In genomic region chr17:67379251-67379630, GRCh38 we compare ENCODE assay signal across 8 cellular contexts. TPM values are rescaled to one million over a fixed set of nuclear protein-coding genes. Genes with fewer than 3 reads are reported as not detected.
DNase-seq lines count a peak whose midpoint lies in the region; ATAC-seq and TF ChIP-seq lines count a peak whose summit lies in the region.

No MANE protein-coding gene starts in this region.

- H2AFZ ChIP-seq in neural progenitor cell (replicated peaks) = peak overlapping the region; percentile 83

- H3K27me3 Mint-ChIP-seq in endodermal cell (ENCODE audit: insufficient read depth) = no peaks in the 10 kb centered on the region
- peaks cover 3% of the 10 kb centered on the region for H3K27me3 Mint-ChIP-seq in neural progenitor cell (ENCODE audit: insufficient read depth, low read depth)

- WGBS in endodermal cell (ENCODE audit: insufficient coverage in 1 of 2, insufficient read length in 1 of 2), 2 experiments = 84 to 89% methylated on average over 7 to 8 of the region's 8 CpGs

- H3K4me1 Mint-ChIP-seq in endodermal cell (peaks cover 24% of the 10 kb centered on the region), neural progenitor cell (peaks cover 25% of the 10 kb centered on the region)

- DNase-seq in NT2/D1 (ENCODE audit: low read depth, low spot score) (no peak), endodermal cell (peak; percentile 62), neural progenitor cell (ENCODE audit: low spot score) (no peak), NCI-H748 (lab: John Stamatoyannopoulos, UW; ENCODE audit: unreplicated experiment) (no peak), GM10248 (ENCODE audit: extremely low spot score) (no peak)

- peaks cover 0 to 12% (median 5%) of the 10 kb centered on the region in 11 experiments; a peak in 11 of 22 replicates for H3K9me3 ChIP-seq in BLaER1 treated with 17β-estradiol and CSF1 and Interleukin-3, amounts not matched to agents 10 nM and 100 nM (replicated peaks in 1 of 11)
- H3K9me3 ChIP-seq in NT2/D1 (ENCODE audit: insufficient read depth, low read length) (peaks cover 19% of the 10 kb centered on the region; the same call in 1 of the 2 replicates), endodermal cell (ENCODE audit: control insufficient read depth, low read length) (peaks cover 8% of the 10 kb centered on the region), neural progenitor cell (ENCODE audit: low read depth) (no peaks in the 10 kb centered on the region)

- H3K36me3 ChIP-seq in BLaER1 treated with 17β-estradiol and CSF1 and Interleukin-3, amounts not matched to agents 10 nM and 100 nM = peaks cover 0 to 14% (median 0%) of the 10 kb centered on the region in 11 experiments; a peak in 4 of 22 replicates
- H3K36me3 ChIP-seq in NT2/D1 (ENCODE audit: insufficient read depth, insufficient read length, low read length) (peaks cover 5% of the 10 kb centered on the region), endodermal cell (ENCODE audit: control insufficient read depth, insufficient read depth, low read length) (peaks cover 8% of the 10 kb centered on the region), neural progenitor cell (no peaks in the 10 kb centered on the region)

- H3K4me3 ChIP-seq in BLaER1 treated with 17β-estradiol and CSF1 and Interleukin-3, amounts not matched to agents 10 nM and 100 nM = peak overlapping the region; percentile 78 to 96 (median 86)
- H3K4me3 ChIP-seq in NT2/D1 (ENCODE audit: insufficient read length, low read depth) = peak overlapping the region; percentile 31
- H3K4me3 ChIP-seq in endodermal cell (ENCODE audit: low read length) = peak overlapping the region; percentile 85
- peak overlapping the region; percentile 77 for H3K4me3 ChIP-seq in neural progenitor cell

- CTCF ChIA-PET in GM10248 (lab: Yijun Ruan, JAX) = interaction anchor here (0.7 to 9.6 kb wide), 48 partner anchors 9 to 391 kb away, joined by 3 to 108 read pairs (median 7); partner anchors contain the start of gene PSMD12

- H3K9ac ChIP-seq in BLaER1 treated with 17β-estradiol and CSF1 and Interleukin-3, amounts not matched to agents 10 nM and 100 nM = peak overlapping the region; percentile 84 to 92 (median 89); a peak in 21 of 22 replicates
- peak overlapping the region; percentile 57 for H3K9ac ChIP-seq in NT2/D1 (ENCODE audit: insufficient read length, low read depth)
- peak overlapping the region; percentile 66 for H3K9ac ChIP-seq in endodermal cell (ENCODE audit: extremely low read depth, low read length, poor library complexity, severe bottlenecking)
- H3K9ac ChIP-seq in neural progenitor cell = no peak overlapping the region

- POLR2A ChIA-PET in GM10248 (lab: Yijun Ruan, JAX) = no interaction called here

- H3K9me3 Mint-ChIP-seq in endodermal cell (peaks cover 11% of the 10 kb centered on the region), neural progenitor cell (no peaks in the 10 kb centered on the region)

- peaks cover 37 to 72% (median 53%) of the 10 kb centered on the region in 10 experiments for H3K4me1 ChIP-seq in BLaER1 treated with 17β-estradiol and CSF1 and Interleukin-3, amounts not matched to agents 10 nM and 100 nM
- no peaks in the 10 kb centered on the region for H3K4me1 ChIP-seq in NT2/D1 (ENCODE audit: insufficient read depth, insufficient read length)
- no peaks in the 10 kb centered on the region for H3K4me1 ChIP-seq in endodermal cell (ENCODE audit: control insufficient read depth, insufficient read depth, low read length)
- peaks cover 6% of the 10 kb centered on the region for H3K4me1 ChIP-seq in neural progenitor cell

- peaks cover 0 to 13% (median 0%) of the 10 kb centered on the region in 11 experiments; a peak in 2 of 22 replicates for H4K20me1 ChIP-seq in BLaER1 treated with 17β-estradiol and CSF1 and Interleukin-3, amounts not matched to agents 10 nM and 100 nM
- H4K20me1 ChIP-seq in neural progenitor cell (ENCODE audit: low read depth) = no peaks in the 10 kb centered on the region

- no peak for ATAC-seq in GM18873 (IDR thresholded peaks at IDR 0.05; ENCODE audit: low FRiP score, unreplicated experiment)
- no peak for ATAC-seq in HG02870 (IDR thresholded peaks at IDR 0.05; ENCODE audit: unreplicated experiment)

- peak overlapping the region; percentile 86 to 100 (median 97) for H3K4me2 ChIP-seq in BLaER1 treated with 17β-estradiol and CSF1 and Interleukin-3, amounts not matched to agents 10 nM and 100 nM
- H3K4me2 ChIP-seq in neural progenitor cell = peak overlapping the region; percentile 95

- H3K27ac ChIP-seq in BLaER1 treated with 17β-estradiol and CSF1 and Interleukin-3, amounts not matched to agents 10 nM and 100 nM = peak overlapping the region in 9 of 11 experiments; percentile 81 to 90 (median 88); a peak in 18 of 22 replicates
- H3K27ac ChIP-seq in endodermal cell (ENCODE audit: low read depth, low read length) (no peak overlapping the region), neural progenitor cell (no peak overlapping the region)

- H3K4me3 Mint-ChIP-seq in endodermal cell (peak overlapping the region; percentile 82), neural progenitor cell (peak overlapping the region; percentile 92)

- H3K27ac Mint-ChIP-seq in endodermal cell (peak overlapping the region; percentile 82), neural progenitor cell (no peak overlapping the region)

- no peak for TF ChIP-seq CTCF in endodermal cell (conservative IDR thresholded peaks at IDR 0.05)
- TF ChIP-seq CTCF in neural progenitor cell (IDR thresholded peaks at IDR 0.05) = no peak
- no peak for TF ChIP-seq CTCF in GM10248 (IDR thresholded peaks at IDR 0.05; ENCODE audit: control extremely low read depth, extremely low read depth, low read depth, missing control alignments)

- H3K79me2 ChIP-seq in neural progenitor cell (ENCODE audit: low read depth) = peaks cover 6% of the 10 kb centered on the region

- no peaks in the 10 kb centered on the region for H3K27me3 ChIP-seq in BLaER1 treated with 17β-estradiol and CSF1 and Interleukin-3, amounts not matched to agents 10 nM and 100 nM
- H3K27me3 ChIP-seq in NT2/D1 (ENCODE audit: insufficient read depth, insufficient read length) (no peaks in the 10 kb centered on the region), endodermal cell (ENCODE audit: control insufficient read depth, insufficient read depth, low read length, poor library complexity, severe bottlenecking) (no peaks in the 10 kb centered on the region), neural progenitor cell (peaks cover 27% of the 10 kb centered on the region)

- H3K36me3 Mint-ChIP-seq in endodermal cell (ENCODE audit: low read depth) (peaks cover 32% of the 10 kb centered on the region), neural progenitor cell (peaks cover 16% of the 10 kb centered on the region)

- H3F3A ChIP-seq in neural progenitor cell (ENCODE audit: low read depth) = peaks cover 38% of the 10 kb centered on the region

RNA-seq across cellular contexts. Expression of gene PITPNC1, which starts 2.2 kb away (rescaled TPM):
- 10 to 100 TPM; 28.9 to 36.4 TPM for total RNA-seq in endodermal cell
- 16.3 TPM for polyA plus RNA-seq in endodermal cell (2013, experiment 1 of 2)
- polyA plus RNA-seq in endodermal cell (2013, experiment 2 of 2) = 15.6 TPM
- total RNA-seq in neural progenitor cell (ENCODE audit: low replicate concordance) = 8.1 and 10.4 TPM in 2 replicates

RNA-seq across cellular contexts. Expression of gene PSMD12, which starts 12.9 kb away (rescaled TPM):
- 10 to 100 TPM; 70.9 to 71.7 TPM for total RNA-seq in endodermal cell
- polyA plus RNA-seq in endodermal cell (2013, experiment 1 of 2) = 47.2 TPM
- polyA plus RNA-seq in endodermal cell (2013, experiment 2 of 2) = 44.4 TPM
- 26.7 and 39.7 TPM in 2 replicates for total RNA-seq in neural progenitor cell (ENCODE audit: low replicate concordance)

Comparison
In these comparisons a context has a peak if more than half of its experiments do, and no peak if none do; other contexts are left out.
1. H3K27ac ChIP-seq: peak in BLaER1 treated with 17β-estradiol and CSF1 and Interleukin-3, amounts not matched to agents 10 nM and 100 nM (9 of 11); none in endodermal cell (single experiment) and neural progenitor cell (single experiment).
2. H3K4me3 ChIP-seq: peak in every context shown above with its lines; median percentile 86 in BLaER1 treated with 17β-estradiol and CSF1 and Interleukin-3, amounts not matched to agents 10 nM and 100 nM; 85 in endodermal cell; 77 in neural progenitor cell; 31 in NT2/D1.